In genomic region chrX:6683353-6683752, GRCh38 we compare ENCODE assay signal across 27 cellular contexts.
A peak's percentile ranks its signal among the peaks of the same experiment; 100 is the strongest.
DNase-seq lines count a peak whose midpoint lies in the region; ATAC-seq, FAIRE-seq and TF ChIP-seq lines count a peak whose summit lies in the region.
"Had no signal": no experiment of that assay in that cellular context is flagged by ENCODE, and none has a peak within 500 bp of the region (broad histone marks: within the 10 kb centered on the region; RNA-seq: fewer than 3 reads in every experiment).

No MANE protein-coding gene starts in this region.

- H3K27me3 ChIP-seq in astrocyte (ENCODE audit: insufficient read depth, low read length) = no peaks in the 10 kb centered on the region
- H3K27me3 ChIP-seq in breast epithelium = no peaks in the 10 kb centered on the region
- H3K27me3 ChIP-seq: MG63 had no signal

- H3K27ac ChIP-seq in astrocyte (ENCODE audit: low read depth, low read length) (no peak overlapping the region), breast epithelium (no peak overlapping the region)
- H3K27ac ChIP-seq: C4-2B, RWPE1, SK-N-MC had no signal

- TF ChIP-seq CTCF in astrocyte (IDR thresholded peaks at IDR 0.05; ENCODE audit: insufficient read depth, low read depth, low read length) (no peak), breast epithelium (IDR thresholded peaks at IDR 0.05) (no peak)

- intact Hi-C loops in breast epithelium (cut with DNase I; ENCODE audit: low total_unique reads) = no loop called here

- H3K36me3 ChIP-seq in astrocyte (ENCODE audit: insufficient read depth, low read length) (no peaks in the 10 kb centered on the region), breast epithelium (no peaks in the 10 kb centered on the region)
- H3K36me3 ChIP-seq: MG63 had no signal

- ATAC-seq in GM18502 (IDR thresholded peaks at IDR 0.05; ENCODE audit: poor library complexity, unreplicated experiment) (peak; percentile 69), GM21526 (IDR thresholded peaks at IDR 0.05; ENCODE audit: low FRiP score, unreplicated experiment) (peak; percentile 79), HG03159 (IDR thresholded peaks at IDR 0.05; ENCODE audit: unreplicated experiment) (peak; percentile 62)
- ATAC-seq: GM23338, T-helper 17 cell had no signal

- H3K27me3 Mint-ChIP-seq in astrocyte (ENCODE audit: low read depth, unreplicated experiment) = no peaks in the 10 kb centered on the region
- H3K27me3 Mint-ChIP-seq: CD8-positive, alpha-beta memory T cell; T-helper 17 cell had no signal

- no peak overlapping the region for H3K4me3 ChIP-seq in astrocyte (ENCODE audit: insufficient read depth, low read depth, low read length)
- H3K4me3 ChIP-seq in breast epithelium = no peak overlapping the region
- H3K4me3 ChIP-seq: GM23338, MG63, SK-N-MC had no signal

- no peaks in the 10 kb centered on the region for H3K36me3 Mint-ChIP-seq in astrocyte (ENCODE audit: low read depth, unreplicated experiment)

- H3K9me3 ChIP-seq in astrocyte (ENCODE audit: insufficient read depth, low read depth, low read length) (no peaks in the 10 kb centered on the region), breast epithelium (no peaks in the 10 kb centered on the region)
- H3K9me3 ChIP-seq: MG63 had no signal

- H3K9me3 Mint-ChIP-seq in astrocyte (ENCODE audit: unreplicated experiment) = no peaks in the 10 kb centered on the region

- no peak overlapping the region for H3K27ac Mint-ChIP-seq in astrocyte (ENCODE audit: unreplicated experiment)
- H3K27ac Mint-ChIP-seq: CD8-positive, alpha-beta memory T cell; GM23338; T-helper 17 cell had no signal

- DNase-seq in astrocyte (ENCODE audit: low read depth) (no peak), breast epithelium (ENCODE audit: low spot score in 2 of 2) (no peak), middle frontal gyrus (ENCODE audit: extremely low spot score, low spot score) (no peak), NCI-H146 (lab: John Stamatoyannopoulos, UW) (no peak)
- DNase-seq: Calu3; CD8-positive, alpha-beta memory T cell; HCEC 1CT; MG63; NCI-H1092; NCI-H1436; NCI-H1930; NCI-H226; NCI-H510A treated with DMSO at 0.1 percent for 48 hours; NCI-H748 treated with DMSO at 0.1 percent for 48 hours; NK-92 treated with Interleukin-12 subunit alpha and Interleukin-12 subunit beta, amount 100 ng/mL, for 24 hours; SHP77 treated with DMSO at 0.1 percent for 48 hours; SW 1271; T-helper 17 cell had no signal

- no peak overlapping the region for H3K4me2 ChIP-seq in astrocyte (ENCODE audit: low read length)
- H3K4me2 ChIP-seq: GM23338 had no signal

- peak; percentile 23 for FAIRE-seq in astrocyte (lab: Jason Lieb, UNC)
- FAIRE-seq: A204.1, G401.6 had no signal

- no peaks in the 10 kb centered on the region for H4K20me1 ChIP-seq in astrocyte (ENCODE audit: insufficient read depth, low read length)

- no peaks in the 10 kb centered on the region for H3K79me2 ChIP-seq in astrocyte (ENCODE audit: insufficient read depth, low read length)

- H3K9ac ChIP-seq in astrocyte (ENCODE audit: low read length) = no peak overlapping the region

- no peak for TF ChIP-seq POLR2A in breast epithelium (IDR thresholded peaks at IDR 0.05)

- H3K4me1 Mint-ChIP-seq in astrocyte (ENCODE audit: low read depth, unreplicated experiment) = no peaks in the 10 kb centered on the region
- H3K4me1 Mint-ChIP-seq: CD8-positive, alpha-beta memory T cell had no signal

- no peaks in the 10 kb centered on the region for H3K4me1 ChIP-seq in astrocyte (ENCODE audit: insufficient read depth, low read length)
- no peaks in the 10 kb centered on the region for H3K4me1 ChIP-seq in breast epithelium

- H3K4me3 Mint-ChIP-seq in astrocyte (ENCODE audit: unreplicated experiment) = no peak overlapping the region
- H3K4me3 Mint-ChIP-seq: CD8-positive, alpha-beta memory T cell; GM23338; T-helper 17 cell had no signal

- no peak overlapping the region for H2AFZ ChIP-seq in astrocyte (ENCODE audit: low read depth, low read length)
- H2AFZ ChIP-seq: GM23338 had no signal
